6 cellular contexts compared by ENCODE assay signal in the genomic region with DNA sequence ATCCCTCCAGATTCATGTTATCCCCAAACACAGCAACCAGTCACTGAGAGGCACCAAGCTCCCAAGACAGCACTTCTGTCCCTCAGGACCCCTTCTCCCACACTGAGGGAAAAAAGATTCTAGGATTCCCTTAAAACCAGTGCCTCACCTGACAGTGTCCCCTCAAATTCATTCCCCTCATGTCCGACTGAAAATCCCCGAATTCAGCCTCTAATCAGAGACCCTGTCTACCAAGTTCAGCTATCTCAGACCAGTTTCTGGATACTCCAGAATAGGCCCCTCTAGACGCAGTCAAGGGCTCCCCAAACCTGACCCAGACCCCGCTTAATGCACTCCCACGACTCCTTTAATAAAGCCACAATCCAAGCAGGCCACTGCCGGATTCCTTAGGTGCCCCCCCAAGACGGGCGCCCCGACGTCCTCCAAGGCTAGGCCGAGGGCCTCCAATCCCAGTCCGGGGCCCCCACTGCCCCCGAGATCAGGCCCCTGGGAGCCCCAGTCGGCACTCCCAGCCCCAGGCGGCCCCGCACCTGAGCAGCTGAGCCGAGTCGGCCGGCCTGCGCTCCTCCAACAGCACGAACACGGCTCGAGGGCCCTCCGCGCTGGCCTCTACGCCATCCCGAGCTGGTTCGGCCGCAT. TPM values are rescaled to one million over a fixed set of nuclear protein-coding genes. Genes with fewer than 3 reads are reported as not detected.
DNase-seq lines count a peak whose midpoint lies in the region; ATAC-seq, FAIRE-seq and TF ChIP-seq lines count a peak whose summit lies in the region.

No MANE protein-coding gene starts in this region.

- FAIRE-seq in A549 (lab: Jason Lieb, UNC): peak; percentile 43

- TF ChIP-seq CTCF in A549 (IDR thresholded peaks at IDR 0.05) (no peak), retinal pigment epithelial cell (conservative IDR thresholded peaks at IDR 0.05; ENCODE audit: low read depth, low read length) (no peak)

- ATAC-seq in A549 (peak; percentile 3 to 4; a peak in 5 of 6 replicates), HG03280 (IDR thresholded peaks at IDR 0.05; ENCODE audit: unreplicated experiment) (peak; percentile 11), GM18867 (IDR thresholded peaks at IDR 0.05; ENCODE audit: unreplicated experiment) (no peak)

- H3K9me3 ChIP-seq in A549 (no peaks in the 10 kb centered on the region), duodenal mucosa (ENCODE audit: control insufficient read depth in 1 of 2, low read length in 2 of 2) (no peaks in the 10 kb centered on the region)

- H3K27ac ChIP-seq in A549 (peak overlapping the region; percentile 99 to 100), duodenal mucosa (ENCODE audit: low read depth, low read length) (peak overlapping the region; percentile 89)

- H3K27me3 ChIP-seq in duodenal mucosa (ENCODE audit: control insufficient read depth in 1 of 2, insufficient read depth in 2 of 2, low read length in 2 of 2): no peaks in the 10 kb centered on the region

- H3K9ac ChIP-seq in duodenal mucosa (ENCODE audit: low read depth in 1 of 2, low read length in 2 of 2): peak overlapping the region; percentile 81 to 82

- DNase-seq in A549 (ENCODE audit: low read depth in 1 of 2, low spot score in 1 of 2): no peak
- DNase-seq in retinal pigment epithelial cell (ENCODE audit: low read depth): no peak
- DNase-seq in COLO829 (ENCODE audit: low spot score): no peak

- no peak for TF ChIP-seq POLR2A in A549 (IDR thresholded peaks at IDR 0.05; ENCODE audit: low read length)

- H3K4me2 ChIP-seq in A549: peak overlapping the region; percentile 98

- POLR2A ChIA-PET in A549 (lab: Yijun Ruan, JAX): interaction anchor here (0.6 to 5.7 kb wide), 9 partner anchors 9 to 226 kb away, joined by 3 to 40 read pairs (median 4); partner anchors contain the start of genes GRIPAP1, OTUD5 and PRAF2

- H3K4me1 ChIP-seq in A549 (peaks cover 24% of the 10 kb centered on the region), duodenal mucosa (ENCODE audit: control insufficient read depth in 1 of 2, insufficient read depth in 2 of 2, low read length in 2 of 2) (peaks cover 9 to 20% of the 10 kb centered on the region in 2 donors)

- TF ChIP-seq EP300 in A549 (IDR thresholded peaks at IDR 0.05): no peak

- 0% methylated on average over 6 of the region's 29 CpGs for WGBS in A549 (ENCODE audit: missing lambda C conversion rate)

- CTCF ChIA-PET in A549 (lab: Yijun Ruan, JAX): interaction anchor here (0.6 to 6.4 kb wide), 5 partner anchors 51 to 394 kb away, joined by 3 to 32 read pairs (median 3); partner anchors contain the start of genes KCND1 and OTUD5

- H3K4me3 ChIP-seq in A549 (peak overlapping the region; percentile 93), duodenal mucosa (ENCODE audit: low read depth in 1 of 2, low read length in 2 of 2) (peak overlapping the region; percentile 75 to 77), retinal pigment epithelial cell (ENCODE audit: low read length) (peak overlapping the region; percentile 69)

- peaks cover 2 to 17% of the 10 kb centered on the region in 2 donors for H3K36me3 ChIP-seq in duodenal mucosa (ENCODE audit: control insufficient read depth in 1 of 2, insufficient read depth in 2 of 2, low read length in 2 of 2)

- TF ChIP-seq RAD21 in A549 (conservative IDR thresholded peaks at IDR 0.05 in 1 of 2, IDR thresholded peaks at IDR 0.05 in 1 of 2): no peak

TF ChIP-seq in A549, 52 proteins besides CTCF, POLR2A, EP300 and RAD21:
- TF ChIP-seq PHF8 (IDR thresholded peaks at IDR 0.05; ENCODE audit: borderline replicate concordance, low read depth) (peak; percentile 61), TFCP2L1 (CRISPR knock-in tag; IDR thresholded peaks at IDR 0.05) (no peak), EHMT2 (IDR thresholded peaks at IDR 0.05; ENCODE audit: low read depth) (no peak)

RNA-seq across cellular contexts. Expression of gene TFE3, which starts 0.5 kb away (rescaled TPM):
- 16.1 and 27.3 TPM in 2 replicates for polyA plus RNA-seq in A549 (2011; rRNA removed)
- 21.6 and 29.3 TPM in 2 replicates for polyA plus RNA-seq in A549 (2012; cell fraction: cytosol; rRNA removed)
- 36.4 and 39.4 TPM in 2 replicates for polyA plus RNA-seq in A549 (2012; cell fraction: nucleus; rRNA removed)
- polyA plus RNA-seq in A549 (2017; fragmentation: RNase III; extraction: RNeasy Plus Mini Kit Qiagen cat#74134 plus additional on column Dnase treatment): 53.8 to 57.3 TPM (median 56.3 TPM) in 3 replicates
- 34.5 and 50.4 TPM in 2 replicates for polyA minus RNA-seq in A549 (2011; rRNA and poly(A)+ RNA removed)

RNA-seq across cellular contexts. Expression of gene CCDC120, which starts 16.1 kb away (rescaled TPM):
- 1.6 and 2.0 TPM in 2 replicates for polyA plus RNA-seq in A549 (2011; rRNA removed)
- polyA plus RNA-seq in A549 (2012; cell fraction: cytosol; rRNA removed): 2.9 and 4.3 TPM in 2 replicates
- polyA plus RNA-seq in A549 (2012; cell fraction: nucleus; rRNA removed): 10.3 and 11.0 TPM in 2 replicates
- polyA plus RNA-seq in A549 (2017; fragmentation: RNase III; extraction: RNeasy Plus Mini Kit Qiagen cat#74134 plus additional on column Dnase treatment): 3.2 to 4.1 TPM (median 4.0 TPM) in 3 replicates
- 1.9 and 3.0 TPM in 2 replicates for polyA minus RNA-seq in A549 (2011; rRNA and poly(A)+ RNA removed)

RNA-seq across cellular contexts. Expression of gene PRAF2, which starts 31.1 kb away (rescaled TPM):
- polyA plus RNA-seq in A549 (2011; rRNA removed): 13.6 and 17.0 TPM in 2 replicates
- 28.9 and 40.7 TPM in 2 replicates for polyA plus RNA-seq in A549 (2012; cell fraction: cytosol; rRNA removed)
- polyA plus RNA-seq in A549 (2012; cell fraction: nucleus; rRNA removed): 22.4 and 33.4 TPM in 2 replicates
- 29.9 to 37.7 TPM (median 35.4 TPM) in 3 replicates for polyA plus RNA-seq in A549 (2017; fragmentation: RNase III; extraction: RNeasy Plus Mini Kit Qiagen cat#74134 plus additional on column Dnase treatment)
- 14.4 and 16.4 TPM in 2 replicates for polyA minus RNA-seq in A549 (2011; rRNA and poly(A)+ RNA removed)

RNA-seq across cellular contexts. Expression of gene WDR45, which starts 37.0 kb away (rescaled TPM):
- polyA plus RNA-seq in A549 (2011; rRNA removed) (55.5 and 80.1 TPM in 2 replicates), A549 (2017; fragmentation: RNase III; extraction: RNeasy Plus Mini Kit Qiagen cat#74134 plus additional on column Dnase treatment) (33.8 to 41.5 TPM (median 37.7 TPM) in 3 replicates)
- polyA plus RNA-seq in A549 (2012; cell fraction: cytosol; rRNA removed): 57.6 and 69.3 TPM in 2 replicates
- polyA plus RNA-seq in A549 (2012; cell fraction: nucleus; rRNA removed): 167 and 169 TPM in 2 replicates
- 89.1 and 95.1 TPM in 2 replicates for polyA minus RNA-seq in A549 (2011; rRNA and poly(A)+ RNA removed)

RNA-seq across cellular contexts. Expression of gene GRIPAP1, which starts 40.6 kb away (rescaled TPM):
- polyA plus RNA-seq in A549 (2011; rRNA removed) (33.7 and 35.1 TPM in 2 replicates), A549 (2017; fragmentation: RNase III; extraction: RNeasy Plus Mini Kit Qiagen cat#74134 plus additional on column Dnase treatment) (27.7 to 36.2 TPM (median 34.3 TPM) in 3 replicates)
- 25.6 and 29.1 TPM in 2 replicates for polyA plus RNA-seq in A549 (2012; cell fraction: cytosol; rRNA removed)
- polyA plus RNA-seq in A549 (2012; cell fraction: nucleus; rRNA removed): 66.7 and 82.8 TPM in 2 replicates
- polyA minus RNA-seq in A549 (2011; rRNA and poly(A)+ RNA removed): 21.4 and 21.9 TPM in 2 replicates
